Comparison of ENCODE assay signal across 24 cellular contexts in the genomic region with DNA sequence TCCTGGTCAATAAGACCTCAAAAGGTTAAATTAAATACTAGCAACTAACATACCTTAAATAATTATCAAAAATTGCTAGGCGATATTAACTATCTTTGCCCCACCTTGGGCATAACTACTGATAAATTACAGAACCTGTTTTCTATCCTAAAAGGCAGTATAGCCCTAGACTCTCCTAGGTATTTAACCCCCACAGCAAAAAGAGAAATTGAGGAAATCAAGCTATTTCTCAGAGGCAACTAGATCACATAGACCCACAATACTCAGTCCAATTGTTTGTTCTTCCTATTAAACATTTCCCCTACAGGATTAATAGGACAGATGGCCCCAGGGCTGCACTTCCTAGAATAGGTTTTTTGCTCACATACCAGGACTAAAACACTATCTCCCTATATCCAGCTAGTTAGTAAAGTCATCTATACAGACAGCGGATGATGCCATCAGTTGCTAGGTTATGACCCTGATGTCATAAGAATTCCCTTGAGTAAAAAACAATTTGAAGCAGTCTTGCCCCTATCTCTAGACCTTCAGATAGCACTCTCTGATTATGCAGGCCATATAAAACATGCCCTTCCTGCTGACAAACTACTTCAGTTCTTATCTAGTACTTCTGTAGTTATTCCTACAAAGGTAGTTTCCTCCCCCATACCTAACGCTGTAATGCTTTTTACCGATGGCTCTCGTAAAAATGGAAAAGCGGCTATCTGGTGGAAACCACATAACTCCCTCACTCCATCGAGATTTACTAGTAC.
A peak's percentile ranks its signal among the peaks of the same experiment; 100 is the strongest.
DNase-seq lines count a peak whose midpoint lies in the region; ATAC-seq, FAIRE-seq and TF ChIP-seq lines count a peak whose summit lies in the region.
"Had no signal": no experiment of that assay in that cellular context is flagged by ENCODE, and none has a peak within 500 bp of the region (broad histone marks: within the 10 kb centered on the region; RNA-seq: fewer than 3 reads in every experiment).

No MANE protein-coding gene starts in this region.

- H2AFZ ChIP-seq in K562 (ENCODE audit: low read depth, low read length) (no peak overlapping the region), trophoblast cell (ENCODE audit: insufficient read depth, low read length, poor library complexity) (no peak overlapping the region)
- H2AFZ ChIP-seq: GM23248 had no signal

- DNase-seq in NCI-H226: peak; percentile 17
- peak in 3 of 4 experiments; percentile 28 to 55 (median 33) for DNase-seq in K562 (ENCODE audit: extremely low read depth in 1 of 4, low spot score in 3 of 4)
- DNase-seq in trophoblast cell: peak; percentile 72 to 92
- DNase-seq in anterior cingulate cortex (lab: John Stamatoyannopoulos, UW): no peak
- no peak for DNase-seq in NCI-H69 (lab: John Stamatoyannopoulos, UW)
- DNase-seq in mesothelial cell of epicardium (ENCODE audit: low spot score in 2 of 2, unreplicated experiment in 2 of 2): no peak
- DNase-seq: ACHN; BE2C; C1 segment of cervical spinal cord; Caco-2; CD4-positive, CD25-positive, alpha-beta regulatory T cell; CD8-positive, alpha-beta memory T cell; GM23248; HCEC 1CT; HFFc6 had no signal

- no peaks in the 10 kb centered on the region for H3K9me1 ChIP-seq in K562 (ENCODE audit: control insufficient read depth, insufficient read depth, low read length)

- H3K9ac ChIP-seq in K562 (ENCODE audit: insufficient read depth in 1 of 2, low read depth in 2 of 2, low read length in 2 of 2) (no peak overlapping the region), trophoblast cell (ENCODE audit: low read length) (no peak overlapping the region)
- H3K9ac ChIP-seq: GM23248, KMS-11 had no signal

- H2BK120ac ChIP-seq in trophoblast cell (ENCODE audit: insufficient read depth, low read length, poor library complexity): no peak overlapping the region

- FAIRE-seq in K562 (lab: Jason Lieb, UNC): peak; percentile 66
- FAIRE-seq: A204.1, D721Med, G401.6, GM19239, H54, HepG2 had no signal

- intact Hi-C loops in K562 (cut with micrococcal nuclease): no loop called here

- WGBS in K562 (ENCODE audit: insufficient coverage, low coverage, missing lambda C conversion rate): 6% methylated on average over 7 of the region's 7 CpGs
- WGBS in trophoblast cell (ENCODE audit: extremely low coverage, insufficient coverage, insufficient read length): no CpG with 5 or more reads among the region's 7 CpGs

- H3K27me3 Mint-ChIP-seq in mesothelial cell of epicardium (ENCODE audit: low read depth): no peaks in the 10 kb centered on the region
- H3K27me3 Mint-ChIP-seq: CD4-positive, CD25-positive, alpha-beta regulatory T cell had no signal

- H3K14ac ChIP-seq in trophoblast cell (ENCODE audit: low read length): no peak overlapping the region

- no peak overlapping the region for H3K4me2 ChIP-seq in K562 (ENCODE audit: insufficient read depth, low read length)
- no peak overlapping the region for H3K4me2 ChIP-seq in trophoblast cell (ENCODE audit: low read length)
- H3K4me2 ChIP-seq: KMS-11 had no signal

- H3K36me3 ChIP-seq in HEK293 (ENCODE audit: control insufficient read depth in 2 of 2, insufficient read depth in 1 of 2, low read length in 2 of 2) (peaks cover 0 to 34% of the 10 kb centered on the region in 2 experiments; a peak in 1 of 3 replicates), K562 (ENCODE audit: control insufficient read depth, insufficient read depth, low read length) (peaks cover 32% of the 10 kb centered on the region; the same call in 2 of the 3 replicates), trophoblast cell (ENCODE audit: control insufficient read depth in 1 of 2, insufficient read depth in 2 of 2, low read length in 2 of 2) (peaks cover 3 to 9% of the 10 kb centered on the region in 2 experiments)

- in situ Hi-C loops in K562 (cut with MboI): no loop called here

- TF ChIP-seq RAD21 in K562 (CRISPR knock-in tag; conservative IDR thresholded peaks at IDR 0.05 in 1 of 2, IDR thresholded peaks at IDR 0.05 in 1 of 2): no peak

- no peaks in the 10 kb centered on the region for H4K20me1 ChIP-seq in K562 (replicated peaks; ENCODE audit: control insufficient read depth, insufficient read depth, low read length)

- TF ChIP-seq EP300 in K562 (IDR thresholded peaks at IDR 0.05; ENCODE audit: low read length): peak; percentile 64; the same call in 1 of the 2 replicates

- H3K27me3 ChIP-seq in K562 (ENCODE audit: control insufficient read depth in 2 of 2, insufficient read depth in 2 of 2, low read length in 2 of 2): no peaks in the 10 kb centered on the region
- no peaks in the 10 kb centered on the region for H3K27me3 ChIP-seq in trophoblast cell (ENCODE audit: insufficient read depth, low read length)
- H3K27me3 ChIP-seq: BE2C had no signal

- H3K18ac ChIP-seq in trophoblast cell (ENCODE audit: low read length): no peak overlapping the region

- H3K27ac ChIP-seq in HEK293 (ENCODE audit: extremely low read depth, low read depth, low read length) (no peak overlapping the region), K562 (ENCODE audit: extremely low read depth, low read depth, low read length) (peak overlapping the region; percentile 4; the same call in 1 of the 3 replicates), trophoblast cell (ENCODE audit: low read depth, low read length) (no peak overlapping the region)
- H3K27ac ChIP-seq: GM23248, KMS-11 had no signal

- no peak for TF ChIP-seq POLR2A in K562 (conservative IDR thresholded peaks at IDR 0.05)

- no peaks in the 10 kb centered on the region for H3K79me1 ChIP-seq in trophoblast cell (ENCODE audit: low read length)

- peaks cover 75% of the 10 kb centered on the region for H3K36me3 Mint-ChIP-seq in mesothelial cell of epicardium

- H3K79me2 ChIP-seq in K562 (ENCODE audit: control insufficient read depth, insufficient read depth, low read length) (no peaks in the 10 kb centered on the region), trophoblast cell (ENCODE audit: control insufficient read depth, insufficient read depth, low read length, poor library complexity) (no peaks in the 10 kb centered on the region)

- ATAC-seq in K562 (0 out of 3 replicates have a peak, but pooled peaks have one; percentile 3), GM18870 (IDR thresholded peaks at IDR 0.05; ENCODE audit: unreplicated experiment) (no peak)
- ATAC-seq: HepG2 had no signal

- no peak overlapping the region for H4K8ac ChIP-seq in trophoblast cell (ENCODE audit: low read depth, low read length)

- H3K9me3 ChIP-seq in HEK293 (ENCODE audit: control insufficient read depth, insufficient read depth, low read depth, low read length): no peaks in the 10 kb centered on the region
- no peaks in the 10 kb centered on the region for H3K9me3 ChIP-seq in K562 (replicated peaks; ENCODE audit: control insufficient read depth, insufficient read depth, low read depth, low read length)
- no peaks in the 10 kb centered on the region for H3K9me3 ChIP-seq in trophoblast cell (ENCODE audit: insufficient read depth, low read depth, low read length)
- H3K9me3 ChIP-seq: BE2C had no signal

- TF ChIP-seq CTCF in HEK293 (tag by site-specific recombination; IDR thresholded peaks at IDR 0.05) (no peak), K562 (IDR thresholded peaks at IDR 0.05 in 2 of 3, conservative IDR thresholded peaks at IDR 0.05 in 1 of 3; ENCODE audit: insufficient read depth in 2 of 3, low read depth in 1 of 3, low read length in 3 of 3) (no peak), mesothelial cell of epicardium (IDR thresholded peaks at IDR 0.05; ENCODE audit: unreplicated experiment) (no peak)

- H2AK5ac ChIP-seq in trophoblast cell (ENCODE audit: low read length): no peak overlapping the region

- H2BK12ac ChIP-seq in trophoblast cell (ENCODE audit: low read length): no peak overlapping the region

- H3K9me3 Mint-ChIP-seq in mesothelial cell of epicardium: peaks cover 29% of the 10 kb centered on the region
- H3K9me3 Mint-ChIP-seq: HFFc6 had no signal

- no peak overlapping the region for H3K23ac ChIP-seq in trophoblast cell (ENCODE audit: low read length)

- no peak overlapping the region for H2BK5ac ChIP-seq in trophoblast cell (ENCODE audit: low read depth, low read length, poor library complexity)

- H3K4me3 ChIP-seq in HEK293 (ENCODE audit: low read depth, low read length) (no peak overlapping the region), K562 (no peak overlapping the region), trophoblast cell (ENCODE audit: low read depth, low read length) (no peak overlapping the region)
- H3K4me3 ChIP-seq: GM23248 had no signal

- CTCF ChIA-PET in HEK293 (lab: Yijun Ruan, JAX) (no interaction called here), K562 (lab: Yijun Ruan, JAX; ENCODE audit: low intra/inter-chr PET ratio) (no interaction called here)

- peaks cover 6% of the 10 kb centered on the region for H3K4me1 ChIP-seq in HEK293 (ENCODE audit: control insufficient read depth, insufficient read depth, low read length)
- peaks cover 12 to 38% of the 10 kb centered on the region in 2 experiments; a peak in 4 of 5 replicates for H3K4me1 ChIP-seq in K562 (replicated peaks in 1 of 2; ENCODE audit: control insufficient read depth in 2 of 2, insufficient read depth in 2 of 2, low read length in 2 of 2)
- no peaks in the 10 kb centered on the region for H3K4me1 ChIP-seq in trophoblast cell (ENCODE audit: control insufficient read depth in 1 of 2, insufficient read depth in 2 of 2, low read length in 2 of 2)
- H3K4me1 ChIP-seq: BE2C had no signal

- H3K27ac Mint-ChIP-seq in mesothelial cell of epicardium: no peak overlapping the region
- H3K27ac Mint-ChIP-seq: HFFc6 had no signal

- POLR2A ChIA-PET in HEK293 (lab: Yijun Ruan, JAX): no interaction called here
- POLR2A ChIA-PET in K562 (lab: Yijun Ruan, JAX): interaction anchor here (0.6 kb wide), 1 partner anchor 1355 kb away, joined by 3 read pairs; no protein-coding TSS in a partner anchor

- BruUV-seq in K562 (replicated peaks; lab: Mats Ljungman, UMichigan): no TSS peak

- H4K91ac ChIP-seq in trophoblast cell (ENCODE audit: low read depth, low read length): no peak overlapping the region

- H3K4me3 Mint-ChIP-seq in mesothelial cell of epicardium: no peak overlapping the region
- H3K4me3 Mint-ChIP-seq: CD4-positive, CD25-positive, alpha-beta regulatory T cell; CD8-positive, alpha-beta memory T cell; HFFc6 had no signal

- H3K4me1 Mint-ChIP-seq in mesothelial cell of epicardium: peaks cover 20% of the 10 kb centered on the region
- H3K4me1 Mint-ChIP-seq: CD4-positive, CD25-positive, alpha-beta regulatory T cell had no signal

- H4K12ac ChIP-seq in trophoblast cell (ENCODE audit: low read depth, low read length): no peak overlapping the region

- no peak overlapping the region for H3K4ac ChIP-seq in trophoblast cell (ENCODE audit: low read depth, low read length)

TF ChIP-seq in HEK293, 187 proteins besides CTCF, POLR2A, EP300 and RAD21 (continues in another document):
- no peak for TF ChIP-seq ZNF585B (tag by site-specific recombination; IDR thresholded peaks at IDR 0.05)
- no peak for TF ChIP-seq ZEB2 (tag by site-specific recombination; IDR thresholded peaks at IDR 0.05)
- TF ChIP-seq SETDB1 (IDR thresholded peaks at IDR 0.05; ENCODE audit: insufficient read length, low read length): peak; percentile 92

TF ChIP-seq in K562, 482 proteins besides CTCF, POLR2A, EP300 and RAD21 (continues in another document):
- TF ChIP-seq ZFP30 (CRISPR knock-in tag; IDR thresholded peaks at IDR 0.05; ENCODE audit: borderline replicate concordance) (no peak), ARID1B (IDR thresholded peaks at IDR 0.05) (peak; percentile 74), NRF1 (conservative IDR thresholded peaks at IDR 0.05 in 1 of 2, IDR thresholded peaks at IDR 0.05 in 1 of 2) (0 out of 4 replicates have a peak, but pooled peaks of 1 of the 2 experiments have one; percentile 9), ZNF23 (CRISPR knock-in tag; IDR thresholded peaks at IDR 0.05) (no peak)

Comparison
In these comparisons a context has a peak if more than half of its experiments do, and no peak if none do; other contexts are left out.
1. DNase-seq: peak in NCI-H226 (single experiment), K562 (3 of 4) and trophoblast cell (2 of 2); none in anterior cingulate cortex (0 of 58), NCI-H69 (single experiment) and mesothelial cell of epicardium (0 of 2).